ENCODE assay signal across 1 cellular context in the genomic region with DNA sequence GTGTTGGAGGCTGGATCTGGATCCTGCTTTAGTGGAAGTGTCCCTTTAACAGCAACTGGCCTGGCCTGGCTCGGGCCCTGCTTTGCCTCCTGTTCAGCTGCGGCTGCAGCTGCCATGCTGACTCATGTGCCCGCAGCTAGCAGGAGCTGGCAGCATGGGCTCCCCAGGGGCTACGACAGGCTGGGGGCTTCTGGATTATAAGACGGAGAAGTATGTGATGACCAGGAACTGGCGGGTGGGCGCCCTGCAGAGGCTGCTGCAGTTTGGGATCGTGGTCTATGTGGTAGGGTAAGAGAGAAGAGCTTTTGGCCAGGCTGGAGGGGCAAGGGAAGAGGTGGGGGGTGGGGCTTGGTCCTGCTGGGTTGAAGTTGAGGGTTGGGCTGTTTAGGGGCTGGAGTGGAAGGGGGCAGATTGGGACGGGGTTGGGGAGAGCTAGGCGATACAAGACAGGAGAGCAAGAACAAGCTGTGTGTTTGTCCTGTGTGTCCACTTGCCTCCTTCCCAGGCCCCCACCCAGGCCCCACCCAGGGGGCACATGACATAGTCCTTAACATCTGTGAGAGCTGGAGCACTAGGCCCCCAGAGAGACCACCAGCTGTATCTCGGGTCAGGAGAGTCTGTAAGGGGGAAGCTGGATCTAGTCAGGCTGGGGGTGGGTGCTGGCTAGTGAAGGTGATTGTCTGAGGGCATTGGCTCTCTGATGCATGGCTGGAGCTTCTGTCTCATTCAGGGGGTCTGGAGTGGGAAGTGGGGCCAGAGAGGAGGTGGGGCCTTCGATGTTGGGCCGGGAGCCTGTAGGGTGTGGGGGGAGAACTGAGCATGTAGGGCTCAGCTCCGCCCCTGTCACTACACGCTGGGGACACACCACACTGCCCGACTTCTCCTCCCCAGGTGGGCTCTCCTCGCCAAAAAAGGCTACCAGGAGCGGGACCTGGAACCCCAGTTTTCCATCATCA.
TF ChIP-seq lines count a peak whose summit lies in the region.

Gene P2RX6, plus strand, starts transcription at position 115 of the 956 bp plus-strand sequence. Its CDS starts 10 bp downstream, at position 125.

TF ChIP-seq in K562, 482 proteins besides CTCF, POLR2A, EP300 and RAD21 (continued from another document and continues in another):
- TF ChIP-seq CREB1 (IDR thresholded peaks at IDR 0.05) (no peak; the same call in 1 of the 2 replicates), CREB1 (CRISPR knock-in tag; IDR thresholded peaks at IDR 0.05) (no peak), POLR2G (IDR thresholded peaks at IDR 0.05; ENCODE audit: low read depth, low read length) (peak; percentile 72), ZNF134 (CRISPR knock-in tag; conservative IDR thresholded peaks at IDR 0.05) (no peak; the same call in 1 of the 2 replicates), EWSR1 (IDR thresholded peaks at IDR 0.05; ENCODE audit: borderline replicate concordance, low read depth, partially characterized antibody) (no peak), TOE1 (IDR thresholded peaks at IDR 0.05; ENCODE audit: borderline replicate concordance) (no peak), TOE1 (CRISPR knock-in tag; IDR thresholded peaks at IDR 0.05; ENCODE audit: borderline replicate concordance, low read depth) (no peak), ZNF655 (CRISPR knock-in tag; IDR thresholded peaks at IDR 0.05) (no peak), BHLHE40 (IDR thresholded peaks at IDR 0.05; ENCODE audit: low read length) (peak; percentile 13; the same call in 1 of the 2 replicates), PHTF2 (CRISPR knock-in tag; IDR thresholded peaks at IDR 0.05) (no peak; the same call in 1 of the 2 replicates), RAD51 (IDR thresholded peaks at IDR 0.05; ENCODE audit: borderline replicate concordance, low read depth) (no peak), KLF6 (CRISPR knock-in tag; IDR thresholded peaks at IDR 0.05; ENCODE audit: borderline replicate concordance) (0 out of 2 replicates have a peak, but pooled peaks have one; percentile 12), HES1 (IDR thresholded peaks at IDR 0.05; ENCODE audit: low read depth) (no peak), EP400 (IDR thresholded peaks at IDR 0.05) (no peak), UBTF (IDR thresholded peaks at IDR 0.05; ENCODE audit: borderline replicate concordance in 1 of 2, low read depth in 2 of 2, low read length in 2 of 2) (peak in 1 of 2 experiments; percentile 84; a peak in 2 of 4 replicates), ZNF785 (CRISPR knock-in tag; IDR thresholded peaks at IDR 0.05) (0 out of 2 replicates have a peak, but pooled peaks have one; percentile 54), MYC (IDR thresholded peaks at IDR 0.05; ENCODE audit: low read depth, low read length) (no peak; the same call in 1 of the 2 replicates), MYC (CRISPR knock-in tag; IDR thresholded peaks at IDR 0.05; ENCODE audit: borderline replicate concordance, low read depth) (0 out of 2 replicates have a peak, but pooled peaks have one; percentile 39), NONO (IDR thresholded peaks at IDR 0.05; ENCODE audit: low read depth in 2 of 2, low read length in 1 of 2) (no peak), GATAD2A (IDR thresholded peaks at IDR 0.05) (no peak), JUND (IDR thresholded peaks at IDR 0.05; ENCODE audit: borderline replicate concordance, low read depth, low read length) (no peak; the same call in 1 of the 2 replicates), JUND (tag; IDR thresholded peaks at IDR 0.05; ENCODE audit: borderline replicate concordance, low read depth, low read length) (0 out of 3 replicates have a peak, but pooled peaks have one; percentile 4), ARID1B (IDR thresholded peaks at IDR 0.05) (no peak), SNRNP70 (optimal IDR thresholded peaks at IDR 0.05; ENCODE audit: low read depth, low read length) (no peak), NCOR1 (IDR thresholded peaks at IDR 0.05) (no peak), KHSRP (IDR thresholded peaks at IDR 0.05) (no peak), WHSC1 (IDR thresholded peaks at IDR 0.05; ENCODE audit: low read length) (no peak), HIVEP1 (CRISPR knock-in tag; IDR thresholded peaks at IDR 0.05) (no peak), TAF1 (IDR thresholded peaks at IDR 0.05; ENCODE audit: control insufficient read depth, extremely low read depth, insufficient read depth, low read length, severe bottlenecking) (no peak), BRD4 (IDR thresholded peaks at IDR 0.05) (peak; percentile 30; the same call in 1 of the 2 replicates), CHD4 (IDR thresholded peaks at IDR 0.05; ENCODE audit: insufficient read depth, insufficient replicate concordance, low read depth, low read length, poor library complexity, severe bottlenecking) (peak; percentile 91), ZNF586 (CRISPR knock-in tag; conservative IDR thresholded peaks at IDR 0.05) (0 out of 2 replicates have a peak, but pooled peaks have one; percentile 40)
- TF ChIP-seq, protein P1, sequence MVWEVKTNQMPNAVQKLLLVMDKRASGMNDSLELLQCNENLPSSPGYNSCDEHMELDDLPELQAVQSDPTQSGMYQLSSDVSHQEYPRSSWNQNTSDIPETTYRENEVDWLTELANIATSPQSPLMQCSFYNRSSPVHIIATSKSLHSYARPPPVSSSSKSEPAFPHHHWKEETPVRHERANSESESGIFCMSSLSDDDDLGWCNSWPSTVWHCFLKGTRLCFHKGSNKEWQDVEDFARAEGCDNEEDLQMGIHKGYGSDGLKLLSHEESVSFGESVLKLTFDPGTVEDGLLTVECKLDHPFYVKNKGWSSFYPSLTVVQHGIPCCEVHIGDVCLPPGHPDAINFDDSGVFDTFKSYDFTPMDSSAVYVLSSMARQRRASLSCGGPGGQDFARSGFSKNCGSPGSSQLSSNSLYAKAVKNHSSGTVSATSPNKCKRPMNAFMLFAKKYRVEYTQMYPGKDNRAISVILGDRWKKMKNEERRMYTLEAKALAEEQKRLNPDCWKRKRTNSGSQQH (CRISPR knock-in tag; IDR thresholded peaks at IDR 0.05): peak; percentile 92; the same call in 1 of the 2 replicates
- TF ChIP-seq, protein P2, sequence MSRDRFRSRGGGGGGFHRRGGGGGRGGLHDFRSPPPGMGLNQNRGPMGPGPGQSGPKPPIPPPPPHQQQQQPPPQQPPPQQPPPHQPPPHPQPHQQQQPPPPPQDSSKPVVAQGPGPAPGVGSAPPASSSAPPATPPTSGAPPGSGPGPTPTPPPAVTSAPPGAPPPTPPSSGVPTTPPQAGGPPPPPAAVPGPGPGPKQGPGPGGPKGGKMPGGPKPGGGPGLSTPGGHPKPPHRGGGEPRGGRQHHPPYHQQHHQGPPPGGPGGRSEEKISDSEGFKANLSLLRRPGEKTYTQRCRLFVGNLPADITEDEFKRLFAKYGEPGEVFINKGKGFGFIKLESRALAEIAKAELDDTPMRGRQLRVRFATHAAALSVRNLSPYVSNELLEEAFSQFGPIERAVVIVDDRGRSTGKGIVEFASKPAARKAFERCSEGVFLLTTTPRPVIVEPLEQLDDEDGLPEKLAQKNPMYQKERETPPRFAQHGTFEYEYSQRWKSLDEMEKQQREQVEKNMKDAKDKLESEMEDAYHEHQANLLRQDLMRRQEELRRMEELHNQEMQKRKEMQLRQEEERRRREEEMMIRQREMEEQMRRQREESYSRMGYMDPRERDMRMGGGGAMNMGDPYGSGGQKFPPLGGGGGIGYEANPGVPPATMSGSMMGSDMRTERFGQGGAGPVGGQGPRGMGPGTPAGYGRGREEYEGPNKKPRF (IDR thresholded peaks at IDR 0.05; ENCODE audit: low read depth, low read length): no peak
- TF ChIP-seq, protein P3, sequence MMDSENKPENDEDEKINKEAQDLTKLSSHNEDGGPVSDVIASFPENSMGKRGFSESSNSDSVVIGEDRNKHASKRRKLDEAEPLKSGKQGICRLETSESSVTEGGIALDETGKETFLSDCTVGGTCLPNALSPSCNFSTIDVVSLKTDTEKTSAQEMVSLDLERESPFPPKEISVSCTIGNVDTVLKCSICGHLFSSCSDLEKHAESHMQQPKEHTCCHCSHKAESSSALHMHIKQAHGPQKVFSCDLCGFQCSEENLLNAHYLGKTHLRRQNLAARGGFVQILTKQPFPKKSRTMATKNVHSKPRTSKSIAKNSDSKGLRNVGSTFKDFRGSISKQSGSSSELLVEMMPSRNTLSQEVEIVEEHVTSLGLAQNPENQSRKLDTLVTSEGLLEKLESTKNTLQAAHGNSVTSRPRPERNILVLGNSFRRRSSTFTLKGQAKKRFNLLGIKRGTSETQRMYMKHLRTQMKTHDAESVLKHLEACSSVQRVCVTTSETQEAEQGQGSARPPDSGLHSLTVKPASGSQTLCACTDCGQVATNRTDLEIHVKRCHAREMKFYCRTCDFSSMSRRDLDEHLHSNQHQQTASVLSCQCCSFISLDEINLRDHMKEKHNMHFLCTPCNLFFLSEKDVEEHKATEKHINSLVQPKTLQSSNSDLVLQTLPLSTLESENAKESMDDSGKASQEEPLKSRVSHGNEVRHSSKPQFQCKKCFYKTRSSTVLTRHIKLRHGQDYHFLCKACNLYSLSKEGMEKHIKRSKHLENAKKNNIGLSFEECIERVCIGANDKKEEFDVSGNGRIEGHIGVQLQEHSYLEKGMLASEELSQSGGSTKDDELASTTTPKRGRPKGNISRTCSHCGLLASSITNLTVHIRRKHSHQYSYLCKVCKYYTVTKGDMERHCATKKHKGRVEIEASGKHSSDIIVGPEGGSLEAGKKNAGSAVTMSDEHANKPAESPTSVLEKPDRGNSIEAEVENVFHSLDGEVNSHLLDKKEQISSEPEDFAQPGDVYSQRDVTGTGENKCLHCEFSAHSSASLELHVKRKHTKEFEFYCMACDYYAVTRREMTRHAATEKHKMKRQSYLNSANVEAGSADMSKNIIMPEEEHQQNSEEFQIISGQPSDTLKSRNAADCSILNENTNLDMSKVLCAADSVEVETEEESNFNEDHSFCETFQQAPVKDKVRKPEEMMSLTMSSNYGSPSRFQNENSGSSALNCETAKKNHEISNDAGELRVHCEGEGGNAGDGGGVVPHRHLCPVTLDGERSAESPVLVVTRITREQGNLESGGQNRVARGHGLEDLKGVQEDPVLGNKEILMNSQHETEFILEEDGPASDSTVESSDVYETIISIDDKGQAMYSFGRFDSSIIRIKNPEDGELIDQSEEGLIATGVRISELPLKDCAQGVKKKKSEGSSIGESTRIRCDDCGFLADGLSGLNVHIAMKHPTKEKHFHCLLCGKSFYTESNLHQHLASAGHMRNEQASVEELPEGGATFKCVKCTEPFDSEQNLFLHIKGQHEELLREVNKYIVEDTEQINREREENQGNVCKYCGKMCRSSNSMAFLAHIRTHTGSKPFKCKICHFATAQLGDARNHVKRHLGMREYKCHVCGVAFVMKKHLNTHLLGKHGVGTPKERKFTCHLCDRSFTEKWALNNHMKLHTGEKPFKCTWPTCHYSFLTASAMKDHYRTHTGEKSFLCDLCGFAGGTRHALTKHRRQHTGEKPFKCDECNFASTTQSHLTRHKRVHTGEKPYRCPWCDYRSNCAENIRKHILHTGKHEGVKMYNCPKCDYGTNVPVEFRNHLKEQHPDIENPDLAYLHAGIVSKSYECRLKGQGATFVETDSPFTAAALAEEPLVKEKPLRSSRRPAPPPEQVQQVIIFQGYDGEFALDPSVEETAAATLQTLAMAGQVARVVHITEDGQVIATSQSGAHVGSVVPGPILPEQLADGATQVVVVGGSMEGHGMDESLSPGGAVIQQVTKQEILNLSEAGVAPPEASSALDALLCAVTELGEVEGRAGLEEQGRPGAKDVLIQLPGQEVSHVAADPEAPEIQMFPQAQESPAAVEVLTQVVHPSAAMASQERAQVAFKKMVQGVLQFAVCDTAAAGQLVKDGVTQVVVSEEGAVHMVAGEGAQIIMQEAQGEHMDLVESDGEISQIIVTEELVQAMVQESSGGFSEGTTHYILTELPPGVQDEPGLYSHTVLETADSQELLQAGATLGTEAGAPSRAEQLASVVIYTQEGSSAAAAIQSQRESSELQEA (IDR thresholded peaks at IDR 0.05; ENCODE audit: low read depth): no peak
- TF ChIP-seq, protein P4, sequence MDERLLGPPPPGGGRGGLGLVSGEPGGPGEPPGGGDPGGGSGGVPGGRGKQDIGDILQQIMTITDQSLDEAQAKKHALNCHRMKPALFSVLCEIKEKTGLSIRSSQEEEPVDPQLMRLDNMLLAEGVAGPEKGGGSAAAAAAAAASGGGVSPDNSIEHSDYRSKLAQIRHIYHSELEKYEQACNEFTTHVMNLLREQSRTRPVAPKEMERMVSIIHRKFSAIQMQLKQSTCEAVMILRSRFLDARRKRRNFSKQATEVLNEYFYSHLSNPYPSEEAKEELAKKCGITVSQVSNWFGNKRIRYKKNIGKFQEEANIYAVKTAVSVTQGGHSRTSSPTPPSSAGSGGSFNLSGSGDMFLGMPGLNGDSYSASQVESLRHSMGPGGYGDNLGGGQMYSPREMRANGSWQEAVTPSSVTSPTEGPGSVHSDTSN (CRISPR knock-in tag; IDR thresholded peaks at IDR 0.05; ENCODE audit: low read depth): no peak
- TF ChIP-seq, protein P4 (tag; conservative IDR thresholded peaks at IDR 0.05; ENCODE audit: low read depth): no peak
